ENCODE assay signal across 32 cellular contexts in the genomic region with DNA sequence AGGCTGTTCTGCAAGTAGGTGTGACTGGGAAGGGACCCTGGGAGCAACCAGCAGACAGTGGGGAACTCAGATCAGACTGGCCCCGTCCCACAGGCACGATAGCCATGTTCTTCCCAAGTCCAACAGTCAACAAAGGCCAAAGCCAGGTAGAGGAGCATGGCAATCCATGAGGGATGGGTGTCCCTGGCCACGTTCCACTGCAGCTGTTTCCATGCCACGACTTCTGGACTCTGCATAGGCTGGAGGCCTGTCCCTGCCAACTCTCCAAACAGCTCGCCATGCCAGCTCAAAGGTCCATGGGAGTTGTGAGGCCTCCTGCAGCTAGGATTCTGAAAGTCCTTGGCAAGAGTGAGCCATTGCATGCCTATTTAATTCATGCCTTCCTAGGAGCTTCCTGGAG.
"Had no signal": no experiment of that assay in that cellular context is flagged by ENCODE, and none has a peak within 500 bp of the region (broad histone marks: within the 10 kb centered on the region; RNA-seq: fewer than 3 reads in every experiment).

No MANE protein-coding gene starts in this region.

- H3K36me3 ChIP-seq: brain microvascular endothelial cell, esophagus muscularis mucosa, gastrocnemius medialis, WERI-Rb-1 had no signal

- H3K4me1 Mint-ChIP-seq: activated B cell treated with CpG ODN at 0.5 μM for 24 hours; activated CD8-positive, alpha-beta memory T cell treated with anti-CD3 and anti-CD28 coated beads, Interleukin-2, amount 10 ng/mL, durations not matched to agents 7 days and 5 days; activated naive CD4-positive, alpha-beta T cell treated with anti-CD3 and anti-CD28 coated beads, Interleukin-2, amount 10 ng/mL, durations not matched to agents 7 days and 5 days; activated naive CD8-positive, alpha-beta T cell treated with anti-CD3 and anti-CD28 coated beads, Interleukin-2, amount 10 ng/mL, durations not matched to agents 7 days and 5 days; T-helper 17 cell had no signal

- H3K4me3 Mint-ChIP-seq: activated B cell treated with CpG ODN at 0.5 μM for 24 hours; activated CD8-positive, alpha-beta memory T cell treated with anti-CD3 and anti-CD28 coated beads, Interleukin-2, amount 10 ng/mL, durations not matched to agents 7 days and 5 days; activated CD8-positive, alpha-beta T cell treated with anti-CD3 and anti-CD28 coated beads for 36 hours; activated naive CD4-positive, alpha-beta T cell treated with anti-CD3 and anti-CD28 coated beads, Interleukin-2, amount 10 ng/mL, durations not matched to agents 7 days and 5 days; activated naive CD8-positive, alpha-beta T cell treated with anti-CD3 and anti-CD28 coated beads, Interleukin-2, amount 10 ng/mL, durations not matched to agents 7 days and 5 days; activated T-cell treated with anti-CD3 and anti-CD28 coated beads, Interleukin-2, amount 50 U/mL, for 72 hours; dendritic cell treated with granulocyte-macrophage colony-stimulating factor and Interleukin-4, amounts not matched to agents 40 ng/mL and 50 ng/mL, for 4 days; T-helper 17 cell; T-helper 2 cell treated with Interferon-gamma antibody and Interleukin-4, amounts not matched to agents 5 μg/mL and 100 μg/mL, for 36 hours had no signal

- DNase-seq: activated B cell treated with CpG ODN at 0.5 μM for 24 hours; activated CD4-positive, alpha-beta T cell treated with anti-CD3 and anti-CD28 coated beads for 48 hours; activated CD4-positive, alpha-beta T cell treated with anti-CD3 and anti-CD28 coated beads, Interleukin-2, amount 50 U/mL, for 1 hour; activated CD4-positive, alpha-beta T cell treated with anti-CD3 and anti-CD28 coated beads, Interleukin-2, amount 50 U/mL, for 48 hours; activated CD8-positive, alpha-beta memory T cell treated with anti-CD3 and anti-CD28 coated beads, Interleukin-2, amount 10 ng/mL, durations not matched to agents 7 days and 5 days; activated CD8-positive, alpha-beta memory T cell treated with anti-CD3 and anti-CD28 coated beads, Interleukin-2, amount 50 U/mL, for 4 hours; activated CD8-positive, alpha-beta T cell treated with anti-CD3 and anti-CD28 coated beads for 36 hours; activated gamma-delta T cell; activated naive CD4-positive, alpha-beta T cell; activated naive CD4-positive, alpha-beta T cell treated with anti-CD3 and anti-CD28 coated beads, Interleukin-2, amount 10 ng/mL, durations not matched to agents 7 days and 5 days; activated naive CD8-positive, alpha-beta T cell treated with anti-CD3 and anti-CD28 coated beads, Interleukin-2, amount 10 ng/mL, durations not matched to agents 7 days and 5 days; activated T-cell treated with anti-CD3 and anti-CD28 coated beads, Interleukin-2, amount 50 U/mL, for 1 hour; activated T-cell treated with anti-CD3 and anti-CD28 coated beads, Interleukin-2, amount 50 U/mL, for 72 hours; brain microvascular endothelial cell; central memory CD4-positive, alpha-beta T cell; cerebellar nuclear complex; dorsolateral prefrontal cortex; effector memory CD4-positive, alpha-beta T cell; erythroblast; foreskin keratinocyte; gastrocnemius medialis; T-helper 1 cell; T-helper 17 cell; T1000; WERI-Rb-1 had no signal

- H3K27ac Mint-ChIP-seq: activated B cell treated with CpG ODN at 0.5 μM for 24 hours; activated CD8-positive, alpha-beta memory T cell treated with anti-CD3 and anti-CD28 coated beads, Interleukin-2, amount 10 ng/mL, durations not matched to agents 7 days and 5 days; activated CD8-positive, alpha-beta T cell treated with anti-CD3 and anti-CD28 coated beads for 36 hours; activated naive CD4-positive, alpha-beta T cell treated with anti-CD3 and anti-CD28 coated beads, Interleukin-2, amount 10 ng/mL, durations not matched to agents 7 days and 5 days; activated naive CD4-positive, alpha-beta T cell treated with anti-CD3 and anti-CD28 coated beads, Interleukin-2, amount 50 U/mL, for 72 hours; activated naive CD8-positive, alpha-beta T cell treated with anti-CD3 and anti-CD28 coated beads, Interleukin-2, amount 10 ng/mL, durations not matched to agents 7 days and 5 days; activated T-cell treated with anti-CD3 and anti-CD28 coated beads, Interleukin-2, amount 50 U/mL, for 72 hours; dendritic cell treated with granulocyte-macrophage colony-stimulating factor and Interleukin-4, amounts not matched to agents 40 ng/mL and 50 ng/mL, for 4 days; T-helper 17 cell; T-helper 2 cell treated with Interferon-gamma antibody and Interleukin-4, amounts not matched to agents 5 μg/mL and 100 μg/mL, for 36 hours had no signal

- H3K27me3 ChIP-seq: brain microvascular endothelial cell, dorsolateral prefrontal cortex, esophagus muscularis mucosa, foreskin keratinocyte, gastrocnemius medialis had no signal

- H3K9me3 ChIP-seq: esophagus muscularis mucosa, gastrocnemius medialis had no signal

- H3K4me3 ChIP-seq: coronary artery, dorsolateral prefrontal cortex, esophagus muscularis mucosa, gastrocnemius medialis had no signal

- ATAC-seq: activated CD4-positive, CD25-positive, alpha-beta regulatory T cell treated with anti-CD3 and anti-CD28 coated beads, Interleukin-2, amount 50 U/mL, for 24 hours; activated CD8-positive, alpha-beta memory T cell treated with anti-CD3 and anti-CD28 coated beads, Interleukin-2, amount 10 ng/mL, durations not matched to agents 7 days and 5 days; activated CD8-positive, alpha-beta T cell treated with anti-CD3 and anti-CD28 coated beads for 36 hours; activated naive CD4-positive, alpha-beta T cell treated with anti-CD3 and anti-CD28 coated beads, Interleukin-2, amount 50 U/mL, for 72 hours; activated T-cell treated with anti-CD3 and anti-CD28 coated beads, Interleukin-2, amount 50 U/mL, for 72 hours; foreskin keratinocyte; gastrocnemius medialis; T-helper 17 cell had no signal

- FAIRE-seq: astrocyte had no signal

- H3K4me1 ChIP-seq: esophagus muscularis mucosa, foreskin keratinocyte, gastrocnemius medialis had no signal

- H3K36me3 Mint-ChIP-seq: activated CD8-positive, alpha-beta memory T cell treated with anti-CD3 and anti-CD28 coated beads, Interleukin-2, amount 10 ng/mL, durations not matched to agents 7 days and 5 days; activated naive CD4-positive, alpha-beta T cell treated with anti-CD3 and anti-CD28 coated beads, Interleukin-2, amount 10 ng/mL, durations not matched to agents 7 days and 5 days; activated naive CD8-positive, alpha-beta T cell treated with anti-CD3 and anti-CD28 coated beads, Interleukin-2, amount 10 ng/mL, durations not matched to agents 7 days and 5 days had no signal

- H3K27me3 Mint-ChIP-seq: activated B cell treated with CpG ODN at 0.5 μM for 24 hours; activated CD8-positive, alpha-beta memory T cell treated with anti-CD3 and anti-CD28 coated beads, Interleukin-2, amount 10 ng/mL, durations not matched to agents 7 days and 5 days; activated CD8-positive, alpha-beta T cell treated with anti-CD3 and anti-CD28 coated beads for 36 hours; activated naive CD4-positive, alpha-beta T cell treated with anti-CD3 and anti-CD28 coated beads, Interleukin-2, amount 10 ng/mL, durations not matched to agents 7 days and 5 days; activated naive CD8-positive, alpha-beta T cell treated with anti-CD3 and anti-CD28 coated beads, Interleukin-2, amount 10 ng/mL, durations not matched to agents 7 days and 5 days; dendritic cell treated with granulocyte-macrophage colony-stimulating factor and Interleukin-4, amounts not matched to agents 40 ng/mL and 50 ng/mL, for 4 days; T-helper 17 cell had no signal

- H3K27ac ChIP-seq: brain microvascular endothelial cell, coronary artery, dorsolateral prefrontal cortex, esophagus muscularis mucosa, foreskin keratinocyte, gastrocnemius medialis, WERI-Rb-1 had no signal
